Comparison of ENCODE assay signal across 19 cellular contexts in the genomic region with DNA sequence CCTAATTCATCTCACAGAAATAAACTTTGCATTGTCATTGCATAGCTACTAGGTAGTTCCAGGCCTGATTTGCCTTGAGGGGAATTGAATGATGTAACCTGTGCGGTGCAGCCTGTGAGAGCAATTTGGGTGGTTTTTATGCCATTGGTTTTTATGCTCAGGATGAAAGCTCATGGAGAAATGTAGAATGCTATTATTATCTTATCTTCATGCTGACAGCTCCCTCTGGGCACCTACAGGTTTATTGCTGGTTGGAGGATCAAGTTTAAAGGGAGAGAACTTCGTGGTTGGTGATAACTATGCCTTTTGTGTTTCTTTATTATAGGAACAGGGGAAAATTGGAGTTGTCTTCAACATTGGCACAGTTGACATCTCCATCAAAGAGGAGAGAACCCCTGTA.
"Had no signal": no experiment of that assay in that cellular context is flagged by ENCODE, and none has a peak within 500 bp of the region (broad histone marks: within the 10 kb centered on the region; RNA-seq: fewer than 3 reads in every experiment).

No MANE protein-coding gene starts in this region.

- H3K4me3 Mint-ChIP-seq: immature natural killer cell; natural killer cell; nephron progenitor cell; stimulated activated naive CD8-positive, alpha-beta T cell treated with anti-CD3 and anti-CD28 coated beads, Interleukin-15, Interleukin-2, amounts not matched to agents 100 ng/mL and 50 ng/mL, for 24 hours had no signal

- H3K27me3 Mint-ChIP-seq: naive B cell; progenitor cell of endocrine pancreas; stimulated activated naive CD8-positive, alpha-beta T cell treated with anti-CD3 and anti-CD28 coated beads, Interleukin-15, Interleukin-2, amounts not matched to agents 100 ng/mL and 50 ng/mL, for 24 hours had no signal

- ATAC-seq: left colon, left lung, lower lobe of right lung, natural killer cell, right lobe of liver had no signal

- DNase-seq: hippocampal formation; immature natural killer cell; left colon; lower lobe of right lung; mammary epithelial cell; mesenchymal stem cell; naive B cell; natural killer cell; nephron progenitor cell; ovary; right lobe of liver; stimulated activated CD4-positive, alpha-beta T cell treated with anti-CD3 and anti-CD28 coated beads, Interleukin-12 subunit alpha, Interleukin-12 subunit beta, amount 100 ng/mL, for 4 hours; stimulated activated CD4-positive, alpha-beta T cell treated with anti-CD3 and anti-CD28 coated beads, Interleukin-15, amount 100 ng/mL, for 24 hours; stimulated activated CD4-positive, alpha-beta T cell treated with anti-CD3 and anti-CD28 coated beads, Interleukin-2, amount 100 ng/mL, for 24 hours; stimulated activated CD4-positive, alpha-beta T cell treated with anti-CD3 and anti-CD28 coated beads, Interleukin-4, amount 100 ng/mL, for 1 hour; stimulated activated naive CD4-positive, alpha-beta T cell had no signal

- H3K27ac Mint-ChIP-seq: immature natural killer cell; naive B cell; natural killer cell; nephron progenitor cell; stimulated activated naive CD8-positive, alpha-beta T cell treated with anti-CD3 and anti-CD28 coated beads, Interleukin-15, Interleukin-2, amounts not matched to agents 100 ng/mL and 50 ng/mL, for 24 hours had no signal

- H3K4me1 Mint-ChIP-seq: immature natural killer cell, naive B cell, natural killer cell had no signal

- H3K36me3 Mint-ChIP-seq: naive B cell had no signal
